Comparison of ENCODE assay signal across 8 cellular contexts in genomic region chr13:97849305-97849704, GRCh38.
DNase-seq lines count a peak whose midpoint lies in the region; ATAC-seq and TF ChIP-seq lines count a peak whose summit lies in the region.

No MANE protein-coding gene starts in this region.

- H3K4me3 ChIP-seq in GM12875 (ENCODE audit: low read depth, low read length) (no peak overlapping the region), gastrocnemius medialis (no peak overlapping the region), tibial artery (no peak overlapping the region)

- H3K36me3 ChIP-seq in gastrocnemius medialis: no peaks in the 10 kb centered on the region
- no peaks in the 10 kb centered on the region for H3K36me3 ChIP-seq in tibial artery

- in situ Hi-C loops in gastrocnemius medialis (cut with MboI; ENCODE audit: low sequenced_read_pairs in 4 of 4): no loop called here

- no peak overlapping the region for H3K4me3 Mint-ChIP-seq in memory B cell

- H3K9me3 ChIP-seq in gastrocnemius medialis: no peaks in the 10 kb centered on the region
- no peaks in the 10 kb centered on the region for H3K9me3 ChIP-seq in tibial artery

- H3K9me3 Mint-ChIP-seq in memory B cell: peaks cover 8% of the 10 kb centered on the region

- ATAC-seq in GM21526 (IDR thresholded peaks at IDR 0.05; ENCODE audit: low FRiP score, unreplicated experiment): peak; percentile 95
- peak; percentile 37 for ATAC-seq in memory B cell (ENCODE audit: low read depth)
- no peak for ATAC-seq in activated CD4-positive, CD25-positive, alpha-beta regulatory T cell treated with anti-CD3 and anti-CD28 coated beads, Interleukin-2, amount 50 U/mL, for 24 hours
- no peak for ATAC-seq in gastrocnemius medialis

- peaks cover 14% of the 10 kb centered on the region for H3K27me3 Mint-ChIP-seq in memory B cell

- TF ChIP-seq POLR2A in gastrocnemius medialis (IDR thresholded peaks at IDR 0.05): no peak

- H3K4me1 Mint-ChIP-seq in memory B cell: peaks cover 3% of the 10 kb centered on the region

- H3K27me3 ChIP-seq in gastrocnemius medialis (no peaks in the 10 kb centered on the region), tibial artery (no peaks in the 10 kb centered on the region)

- no peak overlapping the region for H3K27ac Mint-ChIP-seq in memory B cell

- intact Hi-C loops in gastrocnemius medialis (cut with DNase I; ENCODE audit: low total_unique reads) (no loop called here), tibial artery (cut with DNase I; ENCODE audit: low total_unique reads) (no loop called here)

- 0 out of 2 replicates have a peak, but pooled peaks have one; percentile 3 for TF ChIP-seq CTCF in GM12875 (IDR thresholded peaks at IDR 0.05; ENCODE audit: borderline replicate concordance, insufficient read depth, low read depth, low read length)
- TF ChIP-seq CTCF in gastrocnemius medialis (IDR thresholded peaks at IDR 0.05 in 4 of 5, conservative IDR thresholded peaks at IDR 0.05 in 1 of 5): no peak
- TF ChIP-seq CTCF in tibial artery (IDR thresholded peaks at IDR 0.05): no peak

- DNase-seq in HS-5 (ENCODE audit: low read depth) (peak; percentile 4), SKM-1 (lab: John Stamatoyannopoulos, UW; ENCODE audit: unreplicated experiment) (peak; percentile 16), memory B cell (ENCODE audit: low spot score in 2 of 2) (no peak), gastrocnemius medialis (no peak), tibial artery (no peak)

- H3K4me1 ChIP-seq in gastrocnemius medialis: no peaks in the 10 kb centered on the region
- no peaks in the 10 kb centered on the region for H3K4me1 ChIP-seq in tibial artery

- no peaks in the 10 kb centered on the region for H3K36me3 Mint-ChIP-seq in memory B cell

- H3K27ac ChIP-seq in gastrocnemius medialis (no peak overlapping the region), tibial artery (no peak overlapping the region)

Comparison
In these comparisons a context has a peak if more than half of its experiments do, and no peak if none do; other contexts are left out.
1. ATAC-seq: peak in GM21526 (single experiment) and memory B cell (single experiment); none in activated CD4-positive, CD25-positive, alpha-beta regulatory T cell treated with anti-CD3 and anti-CD28 coated beads, Interleukin-2, amount 50 U/mL, for 24 hours (0 of 2) and gastrocnemius medialis (0 of 2).
2. DNase-seq: peak in HS-5 (single experiment) and SKM-1 (single experiment); none in memory B cell (0 of 2), gastrocnemius medialis (0 of 2) and tibial artery (0 of 2).